12 cellular contexts compared by ENCODE assay signal in genomic region chr13:110330491-110331001, GRCh38. TPM values are rescaled to one million over a fixed set of nuclear protein-coding genes. Genes with fewer than 3 reads are reported as not detected.
DNase-seq lines count a peak whose midpoint lies in the region; ATAC-seq, FAIRE-seq and TF ChIP-seq lines count a peak whose summit lies in the region.
"Had no signal": no experiment of that assay in that cellular context is flagged by ENCODE, and none has a peak within 500 bp of the region (broad histone marks: within the 10 kb centered on the region; RNA-seq: fewer than 3 reads in every experiment).

No MANE protein-coding gene starts in this region.

- H3K4me3 ChIP-seq in A549 (no peak overlapping the region), fibroblast of mammary gland (ENCODE audit: control insufficient read depth, low read depth, low read length) (peak overlapping the region; percentile 25), osteoblast (ENCODE audit: insufficient read depth, low read length) (peak overlapping the region; percentile 38)

- TF ChIP-seq CTCF in A549 (IDR thresholded peaks at IDR 0.05) (no peak), fibroblast of mammary gland (conservative IDR thresholded peaks at IDR 0.05; ENCODE audit: control insufficient read depth, insufficient read depth, low read depth, low read length) (no peak), osteoblast (IDR thresholded peaks at IDR 0.05; ENCODE audit: extremely low read depth, low read depth, low read length) (no peak)

- ATAC-seq in A549: no peak
- ATAC-seq in SK-N-SH treated with all-trans-retinoic acid at 6 μM for 48 hours: peak; percentile 43; the same call in 2 of the 3 replicates
- no peak for ATAC-seq in HG02840 (IDR thresholded peaks at IDR 0.05; ENCODE audit: low FRiP score, unreplicated experiment)
- ATAC-seq: activated T-cell treated with anti-CD3 and anti-CD28 coated beads, Interleukin-2, amount 50 U/mL, for 72 hours had no signal

- WGBS in A549 (ENCODE audit: missing lambda C conversion rate): 90% methylated on average over 11 of the region's 11 CpGs

- peak overlapping the region; percentile 19; the same call in 2 of the 3 replicates for H3K4me2 ChIP-seq in A549
- peak overlapping the region; percentile 52 for H3K4me2 ChIP-seq in osteoblast (ENCODE audit: insufficient read depth, low read length)

- H3K79me2 ChIP-seq in osteoblast (ENCODE audit: insufficient read depth, low read length): peaks cover 66% of the 10 kb centered on the region

- TF ChIP-seq RAD21 in A549 (conservative IDR thresholded peaks at IDR 0.05 in 1 of 2, IDR thresholded peaks at IDR 0.05 in 1 of 2): no peak

- H2AFZ ChIP-seq in osteoblast (ENCODE audit: low read length): no peak overlapping the region

- no peak for TF ChIP-seq EP300 in A549 (IDR thresholded peaks at IDR 0.05)

- no peak for TF ChIP-seq POLR2A in A549 (IDR thresholded peaks at IDR 0.05; ENCODE audit: low read length)

- H3K27me3 ChIP-seq in osteoblast (ENCODE audit: insufficient read depth, low read length): no peaks in the 10 kb centered on the region

- CTCF ChIA-PET in A549 (lab: Yijun Ruan, JAX): no interaction called here

- no peak for DNase-seq in A549 (ENCODE audit: low read depth in 1 of 2, low spot score in 1 of 2)
- peak; percentile 72 for DNase-seq in fibroblast of mammary gland (ENCODE audit: low read depth)
- peak; percentile 93 for DNase-seq in osteoblast (ENCODE audit: insufficient read length, low spot score, missing footprints)
- no peak for DNase-seq in NCI-H524 treated with DMSO at 0.1 percent for 48 hours (lab: John Stamatoyannopoulos, UW)
- no peak for DNase-seq in T-helper 1 cell
- no peak for DNase-seq in activated naive CD4-positive, alpha-beta T cell treated with anti-CD3 and anti-CD28 coated beads, Interleukin-2, amount 50 U/mL, for 16 hours
- DNase-seq: activated T-cell treated with anti-CD3 and anti-CD28 coated beads, Interleukin-2, amount 50 U/mL, for 72 hours; NCI-H1105 treated with DMSO at 0.1 percent for 48 hours; T-helper 9 cell had no signal

- no peaks in the 10 kb centered on the region for H3K9me3 ChIP-seq in A549
- H3K9me3 ChIP-seq in osteoblast (ENCODE audit: low read depth, low read length): no peaks in the 10 kb centered on the region

- peaks cover 30% of the 10 kb centered on the region for H3K36me3 ChIP-seq in osteoblast (ENCODE audit: insufficient read depth, low read length)

- POLR2A ChIA-PET in A549 (lab: Yijun Ruan, JAX): no interaction called here

- H3K4me1 ChIP-seq in A549 (peaks cover 32% of the 10 kb centered on the region), osteoblast (ENCODE audit: insufficient read depth, low read length) (peaks cover 68% of the 10 kb centered on the region)

- peaks cover 12% of the 10 kb centered on the region for H4K20me1 ChIP-seq in osteoblast (ENCODE audit: insufficient read depth, low read length)

- H3K27ac ChIP-seq in A549: peak overlapping the region in 1 of 2 experiments; percentile 47; a peak in 3 of 6 replicates
- peak overlapping the region; percentile 94 for H3K27ac ChIP-seq in osteoblast (ENCODE audit: low read depth, low read length)

- no peak for FAIRE-seq in A549 (lab: Jason Lieb, UNC)
- FAIRE-seq: colon had no signal

TF ChIP-seq in A549, 52 proteins besides CTCF, POLR2A, EP300 and RAD21:
- TF ChIP-seq CHD4 (IDR thresholded peaks at IDR 0.05; ENCODE audit: borderline replicate concordance): no peak
- TF ChIP-seq ZSCAN20 (CRISPR knock-in tag; IDR thresholded peaks at IDR 0.05): no peak
- TF ChIP-seq RNF2 (IDR thresholded peaks at IDR 0.05; ENCODE audit: borderline replicate concordance, low read depth): no peak
- no peak for TF ChIP-seq ESRRA (IDR thresholded peaks at IDR 0.05; ENCODE audit: borderline replicate concordance, low read length)
- no peak for TF ChIP-seq NPAS2 (CRISPR knock-in tag; IDR thresholded peaks at IDR 0.05; ENCODE audit: borderline replicate concordance)
- no peak for TF ChIP-seq TFCP2L1 (CRISPR knock-in tag; IDR thresholded peaks at IDR 0.05)
- no peak for TF ChIP-seq RFX5 (IDR thresholded peaks at IDR 0.05)
- TF ChIP-seq, protein P1, sequence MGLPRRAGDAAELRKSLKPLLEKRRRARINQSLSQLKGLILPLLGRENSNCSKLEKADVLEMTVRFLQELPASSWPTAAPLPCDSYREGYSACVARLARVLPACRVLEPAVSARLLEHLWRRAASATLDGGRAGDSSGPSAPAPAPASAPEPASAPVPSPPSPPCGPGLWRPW (IDR thresholded peaks at IDR 0.05): no peak
- no peak for TF ChIP-seq CBX8 (IDR thresholded peaks at IDR 0.05)
- no peak for TF ChIP-seq KDM5A (IDR thresholded peaks at IDR 0.05)
TF ChIP-seq in A549: peak in this region for 0.

TF ChIP-seq in SK-N-SH treated with all-trans-retinoic acid at 6 μM for 48 hours, 23 proteins besides CTCF, POLR2A, EP300 and RAD21 (continues in another document):
- no peak for TF ChIP-seq ESRRG (CRISPR knock-in tag; IDR thresholded peaks at IDR 0.05)
- no peak for TF ChIP-seq ZFP3 (CRISPR knock-in tag; IDR thresholded peaks at IDR 0.05)
- TF ChIP-seq ZNF70 (CRISPR knock-in tag; IDR thresholded peaks at IDR 0.05): no peak
- no peak for TF ChIP-seq ISL1 (CRISPR knock-in tag; IDR thresholded peaks at IDR 0.05)
- TF ChIP-seq ZC3H10 (CRISPR knock-in tag; IDR thresholded peaks at IDR 0.05): no peak
- no peak for TF ChIP-seq RARB (CRISPR knock-in tag; IDR thresholded peaks at IDR 0.05)
- TF ChIP-seq, protein P2, sequence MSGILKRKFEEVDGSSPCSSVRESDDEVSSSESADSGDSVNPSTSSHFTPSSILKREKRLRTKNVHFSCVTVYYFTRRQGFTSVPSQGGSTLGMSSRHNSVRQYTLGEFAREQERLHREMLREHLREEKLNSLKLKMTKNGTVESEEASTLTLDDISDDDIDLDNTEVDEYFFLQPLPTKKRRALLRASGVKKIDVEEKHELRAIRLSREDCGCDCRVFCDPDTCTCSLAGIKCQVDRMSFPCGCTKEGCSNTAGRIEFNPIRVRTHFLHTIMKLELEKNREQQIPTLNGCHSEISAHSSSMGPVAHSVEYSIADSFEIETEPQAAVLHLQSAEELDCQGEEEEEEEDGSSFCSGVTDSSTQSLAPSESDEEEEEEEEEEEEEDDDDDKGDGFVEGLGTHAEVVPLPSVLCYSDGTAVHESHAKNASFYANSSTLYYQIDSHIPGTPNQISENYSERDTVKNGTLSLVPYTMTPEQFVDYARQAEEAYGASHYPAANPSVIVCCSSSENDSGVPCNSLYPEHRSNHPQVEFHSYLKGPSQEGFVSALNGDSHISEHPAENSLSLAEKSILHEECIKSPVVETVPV (CRISPR knock-in tag; IDR thresholded peaks at IDR 0.05): no peak
- TF ChIP-seq TOX (CRISPR knock-in tag; IDR thresholded peaks at IDR 0.05; ENCODE audit: borderline replicate concordance): no peak
- no peak for TF ChIP-seq ZNF565 (CRISPR knock-in tag; conservative IDR thresholded peaks at IDR 0.05; ENCODE audit: low read depth)
- TF ChIP-seq, protein P3, sequence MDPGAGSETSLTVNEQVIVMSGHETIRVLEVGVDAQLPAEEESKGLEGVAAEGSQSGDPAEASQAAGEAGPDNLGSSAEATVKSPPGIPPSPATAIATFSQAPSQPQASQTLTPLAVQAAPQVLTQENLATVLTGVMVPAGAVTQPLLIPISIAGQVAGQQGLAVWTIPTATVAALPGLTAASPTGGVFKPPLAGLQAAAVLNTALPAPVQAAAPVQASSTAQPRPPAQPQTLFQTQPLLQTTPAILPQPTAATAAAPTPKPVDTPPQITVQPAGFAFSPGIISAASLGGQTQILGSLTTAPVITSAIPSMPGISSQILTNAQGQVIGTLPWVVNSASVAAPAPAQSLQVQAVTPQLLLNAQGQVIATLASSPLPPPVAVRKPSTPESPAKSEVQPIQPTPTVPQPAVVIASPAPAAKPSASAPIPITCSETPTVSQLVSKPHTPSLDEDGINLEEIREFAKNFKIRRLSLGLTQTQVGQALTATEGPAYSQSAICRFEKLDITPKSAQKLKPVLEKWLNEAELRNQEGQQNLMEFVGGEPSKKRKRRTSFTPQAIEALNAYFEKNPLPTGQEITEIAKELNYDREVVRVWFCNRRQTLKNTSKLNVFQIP (CRISPR knock-in tag; IDR thresholded peaks at IDR 0.05; ENCODE audit: borderline replicate concordance, low read depth): no peak
- no peak for TF ChIP-seq CREB5 (CRISPR knock-in tag; IDR thresholded peaks at IDR 0.05; ENCODE audit: low read depth)
- no peak for TF ChIP-seq PPARA (CRISPR knock-in tag; IDR thresholded peaks at IDR 0.05; ENCODE audit: borderline replicate concordance)
- no peak for TF ChIP-seq TCF4 (CRISPR knock-in tag; IDR thresholded peaks at IDR 0.05; ENCODE audit: borderline replicate concordance)

RNA-seq across cellular contexts. Expression of gene COL4A2, which starts 23.5 kb away (rescaled TPM):
- polyA plus RNA-seq in A549 (2011; rRNA removed) (36.2 and 46.9 TPM in 2 replicates), A549 (2017; fragmentation: RNase III; extraction: RNeasy Plus Mini Kit Qiagen cat#74134 plus additional on column Dnase treatment) (112 to 122 TPM (median 119 TPM) in 3 replicates)
- polyA plus RNA-seq in A549 (2012; cell fraction: cytosol; rRNA removed): 54.3 and 88.3 TPM in 2 replicates
- 415 and 541 TPM in 2 replicates for polyA plus RNA-seq in A549 (2012; cell fraction: nucleus; rRNA removed)
- polyA minus RNA-seq in A549 (2011; rRNA and poly(A)+ RNA removed): 56.5 and 110 TPM in 2 replicates
- total RNA-seq in osteoblast: 267 and 291 TPM in 2 replicates
- total RNA-seq: activated T-cell treated with anti-CD3 and anti-CD28 coated beads, Interleukin-2, amount 50 U/mL, for 72 hours had no signal

RNA-seq across cellular contexts. Expression of gene COL4A1, which starts 23.6 kb away (rescaled TPM):
- polyA plus RNA-seq in A549 (2011; rRNA removed) (23.8 and 24.3 TPM in 2 replicates), A549 (2017; fragmentation: RNase III; extraction: RNeasy Plus Mini Kit Qiagen cat#74134 plus additional on column Dnase treatment) (70.9 to 71.4 TPM (median 71.3 TPM) in 3 replicates)
- polyA plus RNA-seq in A549 (2012; cell fraction: cytosol; rRNA removed): 12.5 and 16.6 TPM in 2 replicates
- polyA plus RNA-seq in A549 (2012; cell fraction: nucleus; rRNA removed): 47.7 and 57.6 TPM in 2 replicates
- polyA minus RNA-seq in A549 (2011; rRNA and poly(A)+ RNA removed): 32.9 and 42.4 TPM in 2 replicates
- total RNA-seq in osteoblast: 412 and 433 TPM in 2 replicates

Comparison
In these comparisons a context has a peak if more than half of its experiments do, and no peak if none do; other contexts are left out.
1. DNase-seq: peak in fibroblast of mammary gland (single experiment) and osteoblast (single experiment); none in A549 (0 of 2), NCI-H524 treated with DMSO at 0.1 percent for 48 hours (single experiment), T-helper 1 cell (0 of 5) and activated naive CD4-positive, alpha-beta T cell treated with anti-CD3 and anti-CD28 coated beads, Interleukin-2, amount 50 U/mL, for 16 hours (single experiment).